11 cellular contexts compared by ENCODE assay signal in genomic region chr15:63232400-63232799, GRCh38. TPM values are rescaled to one million over a fixed set of nuclear protein-coding genes. Genes with fewer than 3 reads are reported as not detected.
A peak's percentile ranks its signal among the peaks of the same experiment; 100 is the strongest.
DNase-seq lines count a peak whose midpoint lies in the region; ATAC-seq and TF ChIP-seq lines count a peak whose summit lies in the region.
"Had no signal": no experiment of that assay in that cellular context is flagged by ENCODE, and none has a peak within 500 bp of the region (broad histone marks: within the 10 kb centered on the region; RNA-seq: fewer than 3 reads in every experiment).

No MANE protein-coding gene starts in this region.

- H3K36me3 Mint-ChIP-seq in activated naive CD4-positive, alpha-beta T cell treated with anti-CD3 and anti-CD28 coated beads, Interleukin-2, amount 10 ng/mL, durations not matched to agents 7 days and 5 days, result peaks cover 33% of the 10 kb centered on the region

- intact Hi-C loops in upper lobe of right lung (cut with DNase I) (no loop called here), heart right ventricle (cut with DNase I) (no loop called here)

- H3K27ac ChIP-seq in upper lobe of right lung (peak overlapping the region; percentile 1), heart right ventricle (peak overlapping the region in 1 of 10 donors; percentile 82)
- H3K27ac ChIP-seq: KMS-11 had no signal

- peaks cover 61% of the 10 kb centered on the region for H3K4me1 Mint-ChIP-seq in activated naive CD4-positive, alpha-beta T cell treated with anti-CD3 and anti-CD28 coated beads, Interleukin-2, amount 10 ng/mL, durations not matched to agents 7 days and 5 days

- H3K9me3 ChIP-seq in upper lobe of right lung, result no peaks in the 10 kb centered on the region
- no peaks in the 10 kb centered on the region for H3K9me3 ChIP-seq in heart right ventricle

- no peak for DNase-seq in activated naive CD4-positive, alpha-beta T cell treated with anti-CD3 and anti-CD28 coated beads, Interleukin-2, amount 10 ng/mL, durations not matched to agents 7 days and 5 days
- no peak for DNase-seq in activated naive CD4-positive, alpha-beta T cell treated with Interleukin-2 at 50 U/mL for 16 hours
- DNase-seq in RPMI7951 (ENCODE audit: low read depth) (peak; percentile 31), dermis blood vessel endothelial cell (peak; percentile 38), upper lobe of right lung (no peak), DMS 273 (lab: John Stamatoyannopoulos, UW; ENCODE audit: unreplicated experiment) (no peak), mesenteric fat pad (ENCODE audit: low spot score) (no peak), heart right ventricle (no peak)
- DNase-seq: C1 segment of cervical spinal cord; stimulated activated naive CD4-positive, alpha-beta T cell treated with Interleukin-2 at 50 U/mL for 16 hours had no signal

- no peaks in the 10 kb centered on the region for H3K36me3 ChIP-seq in upper lobe of right lung
- no peaks in the 10 kb centered on the region for H3K36me3 ChIP-seq in heart right ventricle

- ATAC-seq in upper lobe of right lung, result no peak
- no peak for ATAC-seq in heart right ventricle

- CTCF ChIA-PET in activated naive CD4-positive, alpha-beta T cell treated with anti-CD3 and anti-CD28 coated beads, Interleukin-2, amount 10 ng/mL, durations not matched to agents 7 days and 5 days (lab: Charles Lee), result interaction anchor here (1.1 to 2.0 kb wide), 3 partner anchors 14 to 66 kb away, joined by 3 to 6 read pairs (median 6); no protein-coding TSS in a partner anchor

- H3K4me3 ChIP-seq in upper lobe of right lung, result no peak overlapping the region
- H3K4me3 ChIP-seq in heart right ventricle, result no peak overlapping the region

- no peaks in the 10 kb centered on the region for H3K27me3 ChIP-seq in upper lobe of right lung
- H3K27me3 ChIP-seq in heart right ventricle, result no peaks in the 10 kb centered on the region

- H3K4me3 Mint-ChIP-seq in activated naive CD4-positive, alpha-beta T cell treated with anti-CD3 and anti-CD28 coated beads, Interleukin-2, amount 10 ng/mL, durations not matched to agents 7 days and 5 days, result no peak overlapping the region

- H3K9me3 Mint-ChIP-seq in activated naive CD4-positive, alpha-beta T cell treated with anti-CD3 and anti-CD28 coated beads, Interleukin-2, amount 10 ng/mL, durations not matched to agents 7 days and 5 days, result no peaks in the 10 kb centered on the region

- H3K27ac Mint-ChIP-seq in activated naive CD4-positive, alpha-beta T cell treated with anti-CD3 and anti-CD28 coated beads, Interleukin-2, amount 10 ng/mL, durations not matched to agents 7 days and 5 days, result peak overlapping the region; percentile 85

- TF ChIP-seq CTCF in upper lobe of right lung (IDR thresholded peaks at IDR 0.05), result no peak
- no peak for TF ChIP-seq CTCF in heart right ventricle (IDR thresholded peaks at IDR 0.05)

- 74 to 80% methylated on average over 4 of the region's 4 CpGs for WGBS in heart right ventricle, 2 donors

- H3K27me3 Mint-ChIP-seq in activated naive CD4-positive, alpha-beta T cell treated with anti-CD3 and anti-CD28 coated beads, Interleukin-2, amount 10 ng/mL, durations not matched to agents 7 days and 5 days, result no peaks in the 10 kb centered on the region

- H3K4me1 ChIP-seq in upper lobe of right lung (peaks cover 59% of the 10 kb centered on the region), heart right ventricle (peaks cover 0 to 80% (median 28%) of the 10 kb centered on the region in 9 donors)

RNA-seq across cellular contexts. Expression of gene RAB8B, which starts 43.0 kb away (rescaled TPM):
- total RNA-seq in RPMI7951 (2014; rRNA removed; shearing (Covaris generic)), result 42.4 and 52.0 TPM in 2 replicates
- total RNA-seq in dermis blood vessel endothelial cell (81.5 and 95.7 TPM in 2 replicates), upper lobe of right lung (54.5 TPM), mesenteric fat pad (46.8 TPM), heart right ventricle (10 to 100 TPM in 4 of 10 donors, 1 to 10 TPM in 6; 6.0 to 27.7 (median 7.4) TPM)
- 1 to 10 TPM; 4.4 to 4.5 TPM for polyA plus RNA-seq in heart right ventricle

RNA-seq across cellular contexts. Expression of gene APH1B, which starts 45.0 kb away (rescaled TPM):
- total RNA-seq in RPMI7951 (2014; rRNA removed; shearing (Covaris generic)), result 24.5 and 25.4 TPM in 2 replicates
- total RNA-seq in dermis blood vessel endothelial cell (24.2 and 28.2 TPM in 2 replicates), upper lobe of right lung (20.0 TPM), mesenteric fat pad (25.0 TPM), heart right ventricle (10 to 100 TPM in 2 of 10 donors, 1 to 10 TPM in 8; 4.8 to 11.4 (median 8.4) TPM)
- 1 to 10 TPM; 1.7 to 4.9 TPM for polyA plus RNA-seq in heart right ventricle

Comparison
In these comparisons a context has a peak if more than half of its experiments do, and no peak if none do; other contexts are left out.
1. DNase-seq: peak in RPMI7951 (single experiment) and dermis blood vessel endothelial cell (single experiment); none in activated naive CD4-positive, alpha-beta T cell treated with anti-CD3 and anti-CD28 coated beads, Interleukin-2, amount 10 ng/mL, durations not matched to agents 7 days and 5 days (single experiment), activated naive CD4-positive, alpha-beta T cell treated with Interleukin-2 at 50 U/mL for 16 hours (single experiment), upper lobe of right lung (single experiment), DMS 273 (single experiment), mesenteric fat pad (single experiment) and heart right ventricle (0 of 2).